ENCODE assay signal across 33 cellular contexts in genomic region chr19:45650722-45651121, GRCh38. TPM values are rescaled to one million over a fixed set of nuclear protein-coding genes. Genes with fewer than 3 reads are reported as not detected.
"Had no signal": no experiment of that assay in that cellular context is flagged by ENCODE, and none has a peak within 500 bp of the region (broad histone marks: within the 10 kb centered on the region; RNA-seq: fewer than 3 reads in every experiment).

No MANE protein-coding gene starts in this region.

- DNase-seq: naive thymus-derived CD8-positive, alpha-beta T cell; nephron progenitor cell; occipital lobe; ovary; posterior cingulate gyrus; psoas muscle; right cardiac atrium; right lobe of liver; spleen; stimulated activated CD4-positive, alpha-beta T cell treated with anti-CD3 and anti-CD28 coated beads, Interleukin-12 subunit alpha, Interleukin-12 subunit beta, amount 100 ng/mL, for 4 hours; stimulated activated CD4-positive, alpha-beta T cell treated with anti-CD3 and anti-CD28 coated beads, Interleukin-1b, Interleukin-23, amount 100 ng/mL, for 48 hours; stimulated activated CD4-positive, alpha-beta T cell treated with anti-CD3 and anti-CD28 coated beads, Interleukin-4, amount 100 ng/mL, for 1 hour; stimulated activated CD4-positive, alpha-beta T cell treated with anti-CD3 and anti-CD28 coated beads, Interleukin-4, amount 100 ng/mL, for 4 hours; stimulated activated CD8-positive, alpha-beta memory T cell treated with anti-CD3 and anti-CD28 coated beads, Interleukin-4, amount 100 ng/mL, for 48 hours; stimulated activated naive CD4-positive, alpha-beta T cell; stimulated activated naive CD8-positive, alpha-beta T cell treated with anti-CD3 and anti-CD28 coated beads, Interleukin-15, amount 100 ng/mL, for 72 hours; stimulated activated naive CD8-positive, alpha-beta T cell treated with anti-CD3 and anti-CD28 coated beads, Interleukin-15, Interleukin-2, amounts not matched to agents 100 U/mL and 50 U/mL, for 24 hours; thyroid gland; trophoblast cell; upper lobe of left lung had no signal

- H3K27me3 ChIP-seq: thyroid gland, vagina had no signal

- H3K9ac ChIP-seq: parathyroid adenoma had no signal

- H3K27ac ChIP-seq: ovary, parathyroid adenoma, psoas muscle, right lobe of liver, skin epidermis, spleen, thoracic aorta, thyroid gland, tibial nerve, upper lobe of left lung, vagina had no signal

- H3K79me2 ChIP-seq: parathyroid adenoma had no signal

- FAIRE-seq: urothelium cell line had no signal

- H3K9me3 ChIP-seq: ovary, psoas muscle, right lobe of liver, spleen, thoracic aorta, thyroid gland, tibial nerve, upper lobe of left lung, vagina had no signal

- H3K36me3 ChIP-seq: ovary, right lobe of liver, spleen, thoracic aorta, thyroid gland, tibial nerve, upper lobe of left lung, vagina had no signal

- H3K4me3 ChIP-seq: ovary, psoas muscle, right lobe of liver, skin epidermis, smooth muscle cell, spleen, thoracic aorta, thyroid gland, tibial nerve, upper lobe of left lung, vagina had no signal

- H3K4me2 ChIP-seq: smooth muscle cell had no signal

- H3K4me1 ChIP-seq: parathyroid adenoma, right lobe of liver had no signal

- H2AFZ ChIP-seq: parathyroid adenoma had no signal

- ATAC-seq: naive thymus-derived CD8-positive, alpha-beta T cell; natural killer cell treated with Interleukin-12 subunit alpha and Interleukin-12 subunit beta and Interleukin-15 and Interleukin-18, amount 100 ng/mL, for 72 hours; psoas muscle; right cardiac atrium; right lobe of liver; stimulated activated memory B cell treated with anti-CD40 and anti-IgM and Interleukin-4, amounts not matched to agents 10 μg/mL and 1 μg/mL and 100 μg/mL, for 72 hours; stimulated activated naive CD8-positive, alpha-beta T cell treated with anti-CD3 and anti-CD28 coated beads, Interleukin-15, amount 100 ng/mL, for 72 hours; stimulated activated naive CD8-positive, alpha-beta T cell treated with anti-CD3 and anti-CD28 coated beads, Interleukin-15, Interleukin-2, amounts not matched to agents 100 U/mL and 50 U/mL, for 24 hours had no signal

RNA-seq across cellular contexts. Expression of gene GIPR, which starts 17.3 kb away (rescaled TPM):
- total RNA-seq: occipital lobe, psoas muscle had no signal

RNA-seq across cellular contexts. Expression of gene GPR4, which starts 48.7 kb away (rescaled TPM):
- total RNA-seq: naive thymus-derived CD8-positive, alpha-beta T cell; neural crest cell; osteoblast; progenitor cell of endocrine pancreas; renal cortical epithelial cell; smooth muscle cell had no signal
- polyA plus RNA-seq: naive thymus-derived CD8-positive, alpha-beta T cell; smooth muscle cell had no signal
